In the genomic region with DNA sequence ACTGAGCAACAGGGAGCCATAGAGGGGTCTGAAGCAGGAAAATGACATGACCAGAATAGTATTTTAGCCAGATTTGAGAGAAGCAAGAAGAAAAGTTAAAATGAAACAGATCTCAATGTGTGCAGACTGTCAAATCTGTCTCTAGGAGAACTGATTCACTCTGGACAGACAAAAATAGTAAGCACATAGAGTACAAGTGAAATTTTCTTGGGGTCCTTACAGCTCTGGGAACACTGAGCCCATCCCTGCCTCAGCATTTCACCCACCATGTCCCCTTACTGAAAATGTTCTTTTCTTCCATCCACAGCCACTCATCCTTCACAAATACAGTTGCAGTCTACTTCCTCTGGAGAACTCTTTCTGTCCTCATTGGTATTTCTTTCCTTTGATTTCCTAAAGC, we compare ENCODE assay signal across 34 cellular contexts.
"Had no signal": no experiment of that assay in that cellular context is flagged by ENCODE, and none has a peak within 500 bp of the region (broad histone marks: within the 10 kb centered on the region; RNA-seq: fewer than 3 reads in every experiment).

No MANE protein-coding gene starts in this region.

- H3K9me3 ChIP-seq: MG63 had no signal

- DNase-seq: Karpas-422, Kasumi-1, KBM-7, KG1, MG63, MM.1S, MV-4-11, NCI-H1048, NCI-H1092, NCI-H1092 treated with DMSO at 0.1 percent for 48 hours, NCI-H1105, NCI-H1105 treated with DMSO at 0.1 percent for 48 hours, NCI-H1417, NCI-H1417 treated with DMSO at 0.1 percent for 48 hours, NCI-H1436, NCI-H1436 treated with DMSO at 0.1 percent for 48 hours, NCI-H146, NCI-H1694, NCI-H1694 treated with DMSO at 0.1 percent for 48 hours, NCI-H187, NCI-H187 treated with DMSO at 0.1 percent for 48 hours, NCI-H1930, NCI-H2029, NCI-H2029 treated with DMSO at 0.1 percent for 48 hours, NCI-H2081, NCI-H2081 treated with DMSO at 0.1 percent for 48 hours, NCI-H2107, NCI-H2171, NCI-H2227 treated with DMSO at 0.1 percent for 48 hours, NCI-H226, NCI-H345, NCI-H446, NCI-H446 treated with DMSO at 0.1 percent for 48 hours had no signal

- H3K4me3 ChIP-seq: MG63 had no signal

- H3K27ac ChIP-seq: KMS-11 had no signal

- H3K27me3 ChIP-seq: MG63 had no signal
